1 cellular context compared by ENCODE assay signal in the genomic region with DNA sequence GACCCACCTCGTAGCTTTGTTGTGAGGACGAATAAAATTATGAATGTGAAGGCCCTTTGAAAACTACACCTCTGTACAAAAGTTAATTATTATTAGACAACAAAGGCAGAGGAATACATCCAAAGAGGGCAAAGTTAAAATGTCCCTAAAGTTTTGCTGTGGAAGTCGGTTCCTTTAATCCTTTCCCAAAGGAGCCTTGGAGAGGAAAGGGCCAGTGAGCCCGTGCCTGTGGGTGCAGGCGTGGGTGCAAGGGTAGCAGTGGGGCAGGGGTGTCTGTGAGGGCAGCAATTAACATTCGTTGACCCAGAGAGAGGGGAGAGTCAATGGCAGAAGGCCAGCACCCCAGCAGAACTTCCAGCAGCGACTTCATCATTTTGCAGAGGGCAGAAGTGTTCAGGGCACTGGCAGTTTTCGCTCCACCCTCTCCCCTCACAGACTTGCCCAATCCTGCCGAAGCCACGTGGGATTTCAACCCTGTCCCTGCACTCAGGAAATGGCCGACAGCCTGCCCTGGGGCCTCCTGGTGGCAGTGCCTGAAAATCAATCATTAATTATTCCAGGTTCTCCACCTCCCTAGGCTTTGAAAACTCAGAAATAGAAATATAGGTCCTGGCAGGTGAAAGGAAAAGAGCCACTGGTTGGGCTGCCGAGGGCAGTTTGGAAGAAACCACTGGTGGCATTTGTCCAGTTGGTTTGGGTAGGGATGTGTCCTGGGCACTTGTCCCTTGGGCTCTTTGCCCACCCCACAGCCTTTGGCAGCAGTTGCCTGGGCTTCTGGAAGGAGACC.
TF ChIP-seq lines count a peak whose summit lies in the region.

No MANE protein-coding gene starts in this region.

TF ChIP-seq in HepG2, 621 proteins besides CTCF, POLR2A, EP300 and RAD21 (continued from another document and continues in another):
- no peak for TF ChIP-seq TRAFD1 (CRISPR knock-in tag; IDR thresholded peaks at IDR 0.05; ENCODE audit: borderline replicate concordance)
- no peak for TF ChIP-seq FOXP1 (IDR thresholded peaks at IDR 0.05)
- no peak for TF ChIP-seq FOXP1 (CRISPR knock-in tag; IDR thresholded peaks at IDR 0.05)
- TF ChIP-seq ZNF337 (CRISPR knock-in tag; IDR thresholded peaks at IDR 0.05; ENCODE audit: borderline replicate concordance, low read depth), result no peak
- peak; percentile 70 for TF ChIP-seq POGZ (CRISPR knock-in tag; IDR thresholded peaks at IDR 0.05)
- TF ChIP-seq, protein P1, sequence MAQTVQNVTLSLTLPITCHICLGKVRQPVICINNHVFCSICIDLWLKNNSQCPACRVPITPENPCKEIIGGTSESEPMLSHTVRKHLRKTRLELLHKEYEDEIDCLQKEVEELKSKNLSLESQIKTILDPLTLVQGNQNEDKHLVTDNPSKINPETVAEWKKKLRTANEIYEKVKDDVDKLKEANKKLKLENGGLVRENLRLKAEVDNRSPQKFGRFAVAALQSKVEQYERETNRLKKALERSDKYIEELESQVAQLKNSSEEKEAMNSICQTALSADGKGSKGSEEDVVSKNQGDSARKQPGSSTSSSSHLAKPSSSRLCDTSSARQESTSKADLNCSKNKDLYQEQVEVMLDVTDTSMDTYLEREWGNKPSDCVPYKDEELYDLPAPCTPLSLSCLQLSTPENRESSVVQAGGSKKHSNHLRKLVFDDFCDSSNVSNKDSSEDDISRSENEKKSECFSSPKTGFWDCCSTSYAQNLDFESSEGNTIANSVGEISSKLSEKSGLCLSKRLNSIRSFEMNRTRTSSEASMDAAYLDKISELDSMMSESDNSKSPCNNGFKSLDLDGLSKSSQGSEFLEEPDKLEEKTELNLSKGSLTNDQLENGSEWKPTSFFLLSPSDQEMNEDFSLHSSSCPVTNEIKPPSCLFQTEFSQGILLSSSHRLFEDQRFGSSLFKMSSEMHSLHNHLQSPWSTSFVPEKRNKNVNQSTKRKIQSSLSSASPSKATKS (CRISPR knock-in tag; IDR thresholded peaks at IDR 0.05), result no peak
- 0 out of 2 replicates have a peak, but pooled peaks have one; percentile 11 for TF ChIP-seq LCORL (IDR thresholded peaks at IDR 0.05)
- peak; percentile 78 for TF ChIP-seq LCORL (CRISPR knock-in tag; IDR thresholded peaks at IDR 0.05)
- no peak for TF ChIP-seq ZNF563 (CRISPR knock-in tag; IDR thresholded peaks at IDR 0.05)
- TF ChIP-seq BATF2 (CRISPR knock-in tag; IDR thresholded peaks at IDR 0.05), result no peak
- no peak for TF ChIP-seq ZNF460 (CRISPR knock-in tag; IDR thresholded peaks at IDR 0.05; ENCODE audit: borderline replicate concordance)
- TF ChIP-seq SIX4 (CRISPR knock-in tag; IDR thresholded peaks at IDR 0.05), result no peak
- no peak for TF ChIP-seq ZNF17 (CRISPR knock-in tag; IDR thresholded peaks at IDR 0.05)
- TF ChIP-seq BRD4 (CRISPR knock-in tag; IDR thresholded peaks at IDR 0.05), result peak; percentile 67; the same call in 1 of the 2 replicates
- TF ChIP-seq PHF20 (CRISPR knock-in tag; IDR thresholded peaks at IDR 0.05), result peak; percentile 50; the same call in 1 of the 2 replicates
- TF ChIP-seq ATF1 (CRISPR knock-in tag; IDR thresholded peaks at IDR 0.05), result no peak
- peak; percentile 72 for TF ChIP-seq HOXA3 (CRISPR knock-in tag; IDR thresholded peaks at IDR 0.05)
- TF ChIP-seq ZBTB20 (CRISPR knock-in tag; IDR thresholded peaks at IDR 0.05; ENCODE audit: borderline replicate concordance, low read depth), result no peak
- peak; percentile 40 for TF ChIP-seq SMC3 (IDR thresholded peaks at IDR 0.05; ENCODE audit: low read length)
- TF ChIP-seq IKZF1 (IDR thresholded peaks at IDR 0.05), result no peak
- TF ChIP-seq MED1 (CRISPR knock-in tag; IDR thresholded peaks at IDR 0.05), result peak; percentile 50; the same call in 1 of the 2 replicates
- peak; percentile 65; the same call in 1 of the 2 replicates for TF ChIP-seq ZNF160 (CRISPR knock-in tag; IDR thresholded peaks at IDR 0.05)
- TF ChIP-seq SNRNP70 (IDR thresholded peaks at IDR 0.05; ENCODE audit: low read depth, low read length), result no peak
- TF ChIP-seq, protein P2, sequence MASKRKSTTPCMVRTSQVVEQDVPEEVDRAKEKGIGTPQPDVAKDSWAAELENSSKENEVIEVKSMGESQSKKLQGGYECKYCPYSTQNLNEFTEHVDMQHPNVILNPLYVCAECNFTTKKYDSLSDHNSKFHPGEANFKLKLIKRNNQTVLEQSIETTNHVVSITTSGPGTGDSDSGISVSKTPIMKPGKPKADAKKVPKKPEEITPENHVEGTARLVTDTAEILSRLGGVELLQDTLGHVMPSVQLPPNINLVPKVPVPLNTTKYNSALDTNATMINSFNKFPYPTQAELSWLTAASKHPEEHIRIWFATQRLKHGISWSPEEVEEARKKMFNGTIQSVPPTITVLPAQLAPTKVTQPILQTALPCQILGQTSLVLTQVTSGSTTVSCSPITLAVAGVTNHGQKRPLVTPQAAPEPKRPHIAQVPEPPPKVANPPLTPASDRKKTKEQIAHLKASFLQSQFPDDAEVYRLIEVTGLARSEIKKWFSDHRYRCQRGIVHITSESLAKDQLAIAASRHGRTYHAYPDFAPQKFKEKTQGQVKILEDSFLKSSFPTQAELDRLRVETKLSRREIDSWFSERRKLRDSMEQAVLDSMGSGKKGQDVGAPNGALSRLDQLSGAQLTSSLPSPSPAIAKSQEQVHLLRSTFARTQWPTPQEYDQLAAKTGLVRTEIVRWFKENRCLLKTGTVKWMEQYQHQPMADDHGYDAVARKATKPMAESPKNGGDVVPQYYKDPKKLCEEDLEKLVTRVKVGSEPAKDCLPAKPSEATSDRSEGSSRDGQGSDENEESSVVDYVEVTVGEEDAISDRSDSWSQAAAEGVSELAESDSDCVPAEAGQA (IDR thresholded peaks at IDR 0.05; ENCODE audit: low read depth), result peak; percentile 17; the same call in 1 of the 2 replicates
- TF ChIP-seq, protein P2 (CRISPR knock-in tag; IDR thresholded peaks at IDR 0.05; ENCODE audit: borderline replicate concordance), result peak; percentile 63; the same call in 1 of the 2 replicates
- TF ChIP-seq ZNF564 (CRISPR knock-in tag; IDR thresholded peaks at IDR 0.05), result peak; percentile 55; the same call in 1 of the 2 replicates
- peak; percentile 59; the same call in 1 of the 2 replicates for TF ChIP-seq SAP130 (CRISPR knock-in tag; IDR thresholded peaks at IDR 0.05; ENCODE audit: low read depth)
- TF ChIP-seq KLF9 (CRISPR knock-in tag; IDR thresholded peaks at IDR 0.05; ENCODE audit: low read depth), result 0 out of 2 replicates have a peak, but pooled peaks have one; percentile 19
- peak; percentile 43; the same call in 1 of the 2 replicates for TF ChIP-seq PHF8 (CRISPR knock-in tag; IDR thresholded peaks at IDR 0.05)
- TF ChIP-seq ZNF639 (CRISPR knock-in tag; conservative IDR thresholded peaks at IDR 0.05), result no peak
- TF ChIP-seq ZNF574 (CRISPR knock-in tag; IDR thresholded peaks at IDR 0.05), result peak; percentile 81
- TF ChIP-seq BHLHE40 (IDR thresholded peaks at IDR 0.05; ENCODE audit: low read length), result 0 out of 2 replicates have a peak, but pooled peaks have one; percentile 10
- peak; percentile 10; the same call in 1 of the 2 replicates for TF ChIP-seq TBX3 (IDR thresholded peaks at IDR 0.05; ENCODE audit: borderline replicate concordance)
- TF ChIP-seq, protein P3, sequence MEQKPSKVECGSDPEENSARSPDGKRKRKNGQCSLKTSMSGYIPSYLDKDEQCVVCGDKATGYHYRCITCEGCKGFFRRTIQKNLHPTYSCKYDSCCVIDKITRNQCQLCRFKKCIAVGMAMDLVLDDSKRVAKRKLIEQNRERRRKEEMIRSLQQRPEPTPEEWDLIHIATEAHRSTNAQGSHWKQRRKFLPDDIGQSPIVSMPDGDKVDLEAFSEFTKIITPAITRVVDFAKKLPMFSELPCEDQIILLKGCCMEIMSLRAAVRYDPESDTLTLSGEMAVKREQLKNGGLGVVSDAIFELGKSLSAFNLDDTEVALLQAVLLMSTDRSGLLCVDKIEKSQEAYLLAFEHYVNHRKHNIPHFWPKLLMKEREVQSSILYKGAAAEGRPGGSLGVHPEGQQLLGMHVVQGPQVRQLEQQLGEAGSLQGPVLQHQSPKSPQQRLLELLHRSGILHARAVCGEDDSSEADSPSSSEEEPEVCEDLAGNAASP (CRISPR knock-in tag; IDR thresholded peaks at IDR 0.05; ENCODE audit: borderline replicate concordance), result 0 out of 2 replicates have a peak, but pooled peaks have one; percentile 11
- TF ChIP-seq ZNF468 (CRISPR knock-in tag; IDR thresholded peaks at IDR 0.05), result no peak
- peak; percentile 66; the same call in 1 of the 2 replicates for TF ChIP-seq ZNF205 (CRISPR knock-in tag; IDR thresholded peaks at IDR 0.05)
- TF ChIP-seq AGO2 (optimal IDR thresholded peaks at IDR 0.05; ENCODE audit: low read depth, low read length), result no peak
- TF ChIP-seq ZNF562 (CRISPR knock-in tag; IDR thresholded peaks at IDR 0.05; ENCODE audit: borderline replicate concordance), result no peak
- peak; percentile 82 for TF ChIP-seq ELF3 (CRISPR knock-in tag; IDR thresholded peaks at IDR 0.05)
- no peak for TF ChIP-seq ZNF547 (CRISPR knock-in tag; IDR thresholded peaks at IDR 0.05)
- TF ChIP-seq ZNF441 (CRISPR knock-in tag; IDR thresholded peaks at IDR 0.05; ENCODE audit: borderline replicate concordance), result peak; percentile 63; the same call in 1 of the 2 replicates
- TF ChIP-seq, protein P4, sequence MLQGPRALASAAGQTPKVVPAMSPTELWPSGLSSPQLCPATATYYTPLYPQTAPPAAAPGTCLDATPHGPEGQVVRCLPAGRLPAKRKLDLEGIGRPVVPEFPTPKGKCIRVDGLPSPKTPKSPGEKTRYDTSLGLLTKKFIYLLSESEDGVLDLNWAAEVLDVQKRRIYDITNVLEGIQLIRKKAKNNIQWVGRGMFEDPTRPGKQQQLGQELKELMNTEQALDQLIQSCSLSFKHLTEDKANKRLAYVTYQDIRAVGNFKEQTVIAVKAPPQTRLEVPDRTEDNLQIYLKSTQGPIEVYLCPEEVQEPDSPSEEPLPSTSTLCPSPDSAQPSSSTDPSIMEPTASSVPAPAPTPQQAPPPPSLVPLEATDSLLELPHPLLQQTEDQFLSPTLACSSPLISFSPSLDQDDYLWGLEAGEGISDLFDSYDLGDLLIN (CRISPR knock-in tag; IDR thresholded peaks at IDR 0.05; ENCODE audit: borderline replicate concordance), result no peak
- TF ChIP-seq ZNF180 (CRISPR knock-in tag; IDR thresholded peaks at IDR 0.05; ENCODE audit: borderline replicate concordance, low read depth), result no peak
- no peak for TF ChIP-seq HES4 (CRISPR knock-in tag; IDR thresholded peaks at IDR 0.05; ENCODE audit: borderline replicate concordance)
- TF ChIP-seq RBM39 (IDR thresholded peaks at IDR 0.05; ENCODE audit: low read depth, low read length, poor library complexity, severe bottlenecking), result peak; percentile 84
